ENCODE assay signal across 19 cellular contexts in the genomic region with DNA sequence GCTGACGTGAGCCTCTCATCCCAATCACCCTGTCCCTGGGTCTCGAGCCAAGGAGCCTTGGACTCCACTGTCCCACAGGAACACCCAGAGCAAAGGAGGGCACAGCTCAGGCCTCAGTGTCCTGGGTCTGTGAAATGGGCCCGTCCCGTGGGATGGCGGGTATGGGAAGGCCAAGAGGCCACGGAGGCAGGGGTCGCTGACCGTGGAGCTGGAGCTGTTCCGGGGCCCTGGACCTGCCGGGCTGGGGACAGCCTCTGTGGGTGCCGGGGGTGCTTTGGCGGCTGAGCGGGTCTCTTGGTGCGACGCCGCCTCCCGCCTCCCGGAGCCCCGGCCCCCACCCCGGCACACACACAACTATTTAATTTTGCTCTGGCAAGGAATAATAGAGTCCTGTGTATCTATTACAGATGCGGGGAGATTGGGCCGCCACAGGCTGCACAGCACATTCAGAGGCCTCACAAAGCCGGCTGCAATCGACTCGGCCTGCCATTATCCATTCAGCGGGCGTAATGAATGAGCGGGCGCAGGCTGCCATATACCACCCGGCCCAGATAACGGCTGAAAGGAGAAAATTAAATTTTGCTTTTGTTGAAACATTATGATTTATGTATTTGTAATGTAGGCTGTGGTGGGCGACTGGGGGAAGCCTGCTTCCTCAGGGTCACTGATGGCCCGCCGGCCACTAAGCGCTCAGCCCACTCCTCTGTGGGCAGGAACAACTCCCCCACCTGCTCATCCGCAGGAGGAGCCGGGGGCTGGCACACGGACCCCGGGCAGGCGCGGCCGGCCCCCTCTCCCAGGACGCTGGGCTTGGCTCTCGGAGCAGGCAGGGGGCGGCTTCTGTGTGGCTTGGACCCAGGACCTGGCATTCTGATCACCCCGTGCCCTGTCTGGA.
DNase-seq lines count a peak whose midpoint lies in the region; ATAC-seq, FAIRE-seq and TF ChIP-seq lines count a peak whose summit lies in the region.
"Had no signal": no experiment of that assay in that cellular context is flagged by ENCODE, and none has a peak within 500 bp of the region (broad histone marks: within the 10 kb centered on the region; RNA-seq: fewer than 3 reads in every experiment).

No MANE protein-coding gene starts in this region.

- no peak overlapping the region for H3K27ac ChIP-seq in H9 (ENCODE audit: insufficient read length, low read depth, low read length)
- H3K27ac ChIP-seq in osteoblast (ENCODE audit: low read depth, low read length), result no peak overlapping the region
- no peak overlapping the region for H3K27ac ChIP-seq in tibial nerve
- H3K27ac ChIP-seq: RWPE1, SJSA1 had no signal

- no peak for TF ChIP-seq EP300 in tibial nerve (IDR thresholded peaks at IDR 0.05)

- H3K9me3 Mint-ChIP-seq in activated naive CD8-positive, alpha-beta T cell treated with anti-CD3 and anti-CD28 coated beads, Interleukin-2, amount 10 ng/mL, durations not matched to agents 7 days and 5 days, result peaks cover 18% of the 10 kb centered on the region
- H3K9me3 Mint-ChIP-seq in activated naive CD8-positive, alpha-beta T cell treated with anti-CD3 and anti-CD28 coated beads for 36 hours, result peaks cover 14% of the 10 kb centered on the region
- H3K9me3 Mint-ChIP-seq in H9, result peaks cover 20 to 22% of the 10 kb centered on the region in 2 experiments
- H3K9me3 Mint-ChIP-seq in effector memory CD8-positive, alpha-beta T cell, result peaks cover 11 to 20% of the 10 kb centered on the region in 2 donors

- H2AK5ac ChIP-seq in H9 (ENCODE audit: insufficient read length, low read length), result no peak overlapping the region

- H3K36me3 ChIP-seq in osteoblast (ENCODE audit: insufficient read depth, low read length) (no peaks in the 10 kb centered on the region), tibial nerve (no peaks in the 10 kb centered on the region)
- H3K36me3 ChIP-seq: HAP-1, SJSA1 had no signal

- no peaks in the 10 kb centered on the region for H3K4me1 ChIP-seq in H9 (ENCODE audit: insufficient read depth, low read length)
- no peaks in the 10 kb centered on the region for H3K4me1 ChIP-seq in osteoblast (ENCODE audit: insufficient read depth, low read length)
- no peaks in the 10 kb centered on the region for H3K4me1 ChIP-seq in tibial nerve
- H3K4me1 ChIP-seq: HAP-1, SJSA1 had no signal

- no peaks in the 10 kb centered on the region for H3K36me3 Mint-ChIP-seq in activated naive CD8-positive, alpha-beta T cell treated with anti-CD3 and anti-CD28 coated beads, Interleukin-2, amount 10 ng/mL, durations not matched to agents 7 days and 5 days
- peaks cover 9% of the 10 kb centered on the region for H3K36me3 Mint-ChIP-seq in activated naive CD8-positive, alpha-beta T cell treated with anti-CD3 and anti-CD28 coated beads for 36 hours
- H3K36me3 Mint-ChIP-seq in H9 (ENCODE audit: insufficient read depth in 1 of 3, low read depth in 3 of 3), result peaks cover 4 to 10% (median 7%) of the 10 kb centered on the region in 3 experiments; a peak in 5 of 7 replicates
- H3K36me3 Mint-ChIP-seq in effector memory CD8-positive, alpha-beta T cell (ENCODE audit: insufficient read depth), result no peaks in the 10 kb centered on the region

- no peak overlapping the region for H3K56ac ChIP-seq in H9 (ENCODE audit: insufficient read length, low read depth, low read length)

- no peak overlapping the region for H2BK20ac ChIP-seq in H9 (ENCODE audit: low read depth, low read length, poor library complexity, severe bottlenecking)

- H4K8ac ChIP-seq in H9 (replicated peaks; ENCODE audit: insufficient read length, low read depth, low read length), result no peak overlapping the region

- H3K4me3 Mint-ChIP-seq in activated naive CD8-positive, alpha-beta T cell treated with anti-CD3 and anti-CD28 coated beads, Interleukin-2, amount 10 ng/mL, durations not matched to agents 7 days and 5 days, result no peak overlapping the region
- no peak overlapping the region for H3K4me3 Mint-ChIP-seq in activated naive CD8-positive, alpha-beta T cell treated with anti-CD3 and anti-CD28 coated beads for 36 hours
- H3K4me3 Mint-ChIP-seq in H9, result no peak overlapping the region
- H3K4me3 Mint-ChIP-seq in effector memory CD8-positive, alpha-beta T cell, result no peak overlapping the region
- H3K4me3 Mint-ChIP-seq: B cell; CD8-positive, alpha-beta memory T cell had no signal

- H2BK5ac ChIP-seq in H9 (ENCODE audit: insufficient read length, low read length), result no peak overlapping the region

- POLR2A ChIA-PET in activated naive CD8-positive, alpha-beta T cell treated with anti-CD3 and anti-CD28 coated beads, Interleukin-2, amount 10 ng/mL, durations not matched to agents 7 days and 5 days (lab: Charles Lee), result no interaction called here

- H4K91ac ChIP-seq in H9 (ENCODE audit: insufficient read length, low read depth, low read length), result no peak overlapping the region

- no peak overlapping the region for H3K9ac ChIP-seq in H9 (ENCODE audit: extremely low read depth, insufficient read length, low read length)

- no peaks in the 10 kb centered on the region for H3K79me1 ChIP-seq in H9 (ENCODE audit: insufficient read depth, low read depth, low read length, poor library complexity, severe bottlenecking)

- H3K4me1 Mint-ChIP-seq in activated naive CD8-positive, alpha-beta T cell treated with anti-CD3 and anti-CD28 coated beads, Interleukin-2, amount 10 ng/mL, durations not matched to agents 7 days and 5 days, result no peaks in the 10 kb centered on the region
- no peaks in the 10 kb centered on the region for H3K4me1 Mint-ChIP-seq in activated naive CD8-positive, alpha-beta T cell treated with anti-CD3 and anti-CD28 coated beads for 36 hours
- no peaks in the 10 kb centered on the region for H3K4me1 Mint-ChIP-seq in H9
- H3K4me1 Mint-ChIP-seq in effector memory CD8-positive, alpha-beta T cell (ENCODE audit: low read depth in 2 of 2), result no peaks in the 10 kb centered on the region
- H3K4me1 Mint-ChIP-seq: B cell; CD8-positive, alpha-beta memory T cell had no signal

- H3K9me3 ChIP-seq in H9 (ENCODE audit: control insufficient read depth, low read depth, low read length), result no peaks in the 10 kb centered on the region
- H3K9me3 ChIP-seq in osteoblast (ENCODE audit: low read depth, low read length), result peaks cover 3% of the 10 kb centered on the region
- peaks cover 0 to 17% (median 2%) of the 10 kb centered on the region in 4 donors for H3K9me3 ChIP-seq in tibial nerve
- H3K9me3 ChIP-seq: SJSA1 had no signal

- no peaks in the 10 kb centered on the region for H3K27me3 ChIP-seq in H9 (ENCODE audit: insufficient read depth, low read length)
- peaks cover 8% of the 10 kb centered on the region for H3K27me3 ChIP-seq in osteoblast (ENCODE audit: insufficient read depth, low read length)
- H3K27me3 ChIP-seq in tibial nerve, result peaks cover 0 to 47% of the 10 kb centered on the region in 2 donors
- H3K27me3 ChIP-seq: SJSA1 had no signal

- H3K27me3 Mint-ChIP-seq in activated naive CD8-positive, alpha-beta T cell treated with anti-CD3 and anti-CD28 coated beads, Interleukin-2, amount 10 ng/mL, durations not matched to agents 7 days and 5 days, result no peaks in the 10 kb centered on the region
- H3K27me3 Mint-ChIP-seq in activated naive CD8-positive, alpha-beta T cell treated with anti-CD3 and anti-CD28 coated beads for 36 hours, result peaks cover 10% of the 10 kb centered on the region
- H3K27me3 Mint-ChIP-seq in H9 (ENCODE audit: low read depth), result peaks cover 24% of the 10 kb centered on the region
- H3K27me3 Mint-ChIP-seq in effector memory CD8-positive, alpha-beta T cell, result peaks cover 6 to 52% of the 10 kb centered on the region in 2 donors

- DNase-seq in activated naive CD8-positive, alpha-beta T cell treated with anti-CD3 and anti-CD28 coated beads, Interleukin-2, amount 10 ng/mL, durations not matched to agents 7 days and 5 days, result peak; percentile 17
- DNase-seq in activated naive CD8-positive, alpha-beta T cell treated with anti-CD3 and anti-CD28 coated beads for 36 hours, result no peak
- DNase-seq in H9 (no peak), iPS-NIHi11 (ENCODE audit: low spot score) (peak; percentile 27), osteoblast (ENCODE audit: insufficient read length, low spot score, missing footprints) (peak; percentile 71), H54 (ENCODE audit: insufficient read length, low spot score) (no peak), tibial nerve (ENCODE audit: low spot score in 2 of 2) (no peak)
- no peak for DNase-seq in effector memory CD8-positive, alpha-beta T cell
- DNase-seq: EL; NCI-H1436 treated with DMSO at 0.1 percent for 48 hours; NCI-H2081 treated with DMSO at 0.1 percent for 48 hours; NCI-H345; NCI-H69; NK-92 treated with Interleukin-12 subunit alpha and Interleukin-12 subunit beta, amount 100 ng/mL, for 24 hours had no signal

- WGBS in H9 (ENCODE audit: extremely low coverage, insufficient read length, low lambda C conversion rate), result no CpG with 5 or more reads among the region's 46 CpGs
- 56 to 57% methylated on average over 38 to 39 of the region's 46 CpGs for WGBS in tibial nerve, 2 donors

- H3K4me3 ChIP-seq in osteoblast (ENCODE audit: insufficient read depth, low read length), result no peak overlapping the region
- H3K4me3 ChIP-seq in tibial nerve, result no peak overlapping the region
- H3K4me3 ChIP-seq: HAP-1, SJSA1 had no signal

- H3K23ac ChIP-seq in H9 (ENCODE audit: insufficient read length, low read depth, low read length), result no peak overlapping the region

- no peak for FAIRE-seq in H54 (lab: Jason Lieb, UNC)

- H3K23me2 ChIP-seq in H9 (ENCODE audit: insufficient read length, low read depth, low read length, poor library complexity, severe bottlenecking), result no peaks in the 10 kb centered on the region

- no peak for ATAC-seq in activated naive CD8-positive, alpha-beta T cell treated with anti-CD3 and anti-CD28 coated beads, Interleukin-2, amount 10 ng/mL, durations not matched to agents 7 days and 5 days (ENCODE audit: low read depth)
- no peak for ATAC-seq in effector memory CD8-positive, alpha-beta T cell (replicated peaks)

- H2BK12ac ChIP-seq in H9 (ENCODE audit: insufficient read length, low read depth, low read length), result no peak overlapping the region

- H3T11ph ChIP-seq in H9 (ENCODE audit: low read length), result no peak overlapping the region

- H3K4ac ChIP-seq in H9 (ENCODE audit: low read depth, low read length), result no peak overlapping the region

- H2AFZ ChIP-seq in H9 (ENCODE audit: low read length) (no peak overlapping the region), osteoblast (ENCODE audit: low read length) (no peak overlapping the region)

- peak overlapping the region; percentile 48; the same call in 1 of the 2 replicates for H3K14ac ChIP-seq in H9 (ENCODE audit: insufficient read depth, low read length)

- TF ChIP-seq POLR2A in H54 (IDR thresholded peaks at IDR 0.05; ENCODE audit: low read depth, low read length) (no peak), tibial nerve (IDR thresholded peaks at IDR 0.05) (no peak)

- no peak overlapping the region for H3K18ac ChIP-seq in H9 (ENCODE audit: insufficient read length, low read depth, low read length)

- TF ChIP-seq CTCF in H9 (conservative IDR thresholded peaks at IDR 0.05) (no peak), osteoblast (IDR thresholded peaks at IDR 0.05; ENCODE audit: extremely low read depth, low read depth, low read length) (no peak), tibial nerve (IDR thresholded peaks at IDR 0.05) (no peak)

- H3K27ac Mint-ChIP-seq in activated naive CD8-positive, alpha-beta T cell treated with anti-CD3 and anti-CD28 coated beads, Interleukin-2, amount 10 ng/mL, durations not matched to agents 7 days and 5 days, result no peak overlapping the region
- no peak overlapping the region for H3K27ac Mint-ChIP-seq in activated naive CD8-positive, alpha-beta T cell treated with anti-CD3 and anti-CD28 coated beads for 36 hours
- H3K27ac Mint-ChIP-seq in H9, result peak overlapping the region in 1 of 3 experiments; percentile 77; a peak in 1 of 7 replicates
- H3K27ac Mint-ChIP-seq in effector memory CD8-positive, alpha-beta T cell, result no peak overlapping the region
- H3K27ac Mint-ChIP-seq: B cell; CD8-positive, alpha-beta memory T cell had no signal

- H4K20me1 ChIP-seq in H9 (ENCODE audit: control insufficient read depth, insufficient read depth, insufficient read length), result no peaks in the 10 kb centered on the region
- no peaks in the 10 kb centered on the region for H4K20me1 ChIP-seq in osteoblast (ENCODE audit: insufficient read depth, low read length)

- H2BK15ac ChIP-seq in H9 (ENCODE audit: low read depth, low read length), result no peak overlapping the region

- no peak overlapping the region for H4K5ac ChIP-seq in H9 (ENCODE audit: insufficient read length, low read depth, low read length)

- H3K79me2 ChIP-seq in H9 (ENCODE audit: insufficient read depth, low read length) (no peaks in the 10 kb centered on the region), osteoblast (ENCODE audit: insufficient read depth, low read length) (no peaks in the 10 kb centered on the region)

- H2BK120ac ChIP-seq in H9 (ENCODE audit: low read depth, low read length, poor library complexity, severe bottlenecking), result no peak overlapping the region

- H3K4me2 ChIP-seq in H9 (ENCODE audit: insufficient read depth, insufficient read length, low read length), result no peak overlapping the region
- no peak overlapping the region for H3K4me2 ChIP-seq in osteoblast (ENCODE audit: insufficient read depth, low read length)

Comparison
In these comparisons a context has a peak if more than half of its experiments do, and no peak if none do; other contexts are left out.
1. DNase-seq: peak in activated naive CD8-positive, alpha-beta T cell treated with anti-CD3 and anti-CD28 coated beads, Interleukin-2, amount 10 ng/mL, durations not matched to agents 7 days and 5 days (single experiment), iPS-NIHi11 (single experiment) and osteoblast (single experiment); none in activated naive CD8-positive, alpha-beta T cell treated with anti-CD3 and anti-CD28 coated beads for 36 hours (single experiment), H9 (single experiment), H54 (single experiment), tibial nerve (0 of 2) and effector memory CD8-positive, alpha-beta T cell (0 of 3).